Comparison of ENCODE assay signal across 22 cellular contexts in genomic region chr4:104795264-104795934, GRCh38.
A peak's percentile ranks its signal among the peaks of the same experiment; 100 is the strongest.
DNase-seq lines count a peak whose midpoint lies in the region; ATAC-seq lines count a peak whose summit lies in the region.
"Had no signal": no experiment of that assay in that cellular context is flagged by ENCODE, and none has a peak within 500 bp of the region (broad histone marks: within the 10 kb centered on the region; RNA-seq: fewer than 3 reads in every experiment).

No MANE protein-coding gene starts in this region.

- H3K27me3 Mint-ChIP-seq in immature natural killer cell (ENCODE audit: low read depth in 3 of 3), result peaks cover 0 to 7% (median 0%) of the 10 kb centered on the region in 3 donors
- H3K27me3 Mint-ChIP-seq: activated CD8-positive, alpha-beta T cell treated with anti-CD3 and anti-CD28 coated beads for 36 hours; activated naive CD4-positive, alpha-beta T cell treated with anti-CD3 and anti-CD28 coated beads, Interleukin-2, amount 10 ng/mL, durations not matched to agents 7 days and 5 days had no signal

- no peaks in the 10 kb centered on the region for H3K4me1 Mint-ChIP-seq in immature natural killer cell
- H3K4me1 Mint-ChIP-seq: activated B cell treated with CpG ODN at 0.5 μM for 24 hours; activated naive CD4-positive, alpha-beta T cell treated with anti-CD3 and anti-CD28 coated beads, Interleukin-2, amount 10 ng/mL, durations not matched to agents 7 days and 5 days; B cell had no signal

- H3K36me3 Mint-ChIP-seq in immature natural killer cell, result peaks cover 0 to 4% (median 4%) of the 10 kb centered on the region in 3 donors
- H3K36me3 Mint-ChIP-seq: activated naive CD4-positive, alpha-beta T cell treated with anti-CD3 and anti-CD28 coated beads, Interleukin-2, amount 10 ng/mL, durations not matched to agents 7 days and 5 days; naive thymus-derived CD8-positive, alpha-beta T cell had no signal

- H3K4me3 Mint-ChIP-seq in immature natural killer cell, result no peak overlapping the region
- H3K4me3 Mint-ChIP-seq: activated B cell treated with CpG ODN at 0.5 μM for 24 hours; activated CD8-positive, alpha-beta T cell treated with anti-CD3 and anti-CD28 coated beads for 36 hours; activated naive CD4-positive, alpha-beta T cell treated with anti-CD3 and anti-CD28 coated beads, Interleukin-2, amount 10 ng/mL, durations not matched to agents 7 days and 5 days; activated T-cell treated with anti-CD3 and anti-CD28 coated beads, Interleukin-2, amount 50 U/mL, for 24 hours; B cell; naive thymus-derived CD8-positive, alpha-beta T cell had no signal

- H3K27ac Mint-ChIP-seq in immature natural killer cell, result no peak overlapping the region
- H3K27ac Mint-ChIP-seq: activated B cell treated with CpG ODN at 0.5 μM for 24 hours; activated CD8-positive, alpha-beta T cell treated with anti-CD3 and anti-CD28 coated beads for 36 hours; activated naive CD4-positive, alpha-beta T cell treated with anti-CD3 and anti-CD28 coated beads, Interleukin-2, amount 10 ng/mL, durations not matched to agents 7 days and 5 days; activated T-cell treated with anti-CD3 and anti-CD28 coated beads, Interleukin-2, amount 50 U/mL, for 24 hours; B cell; naive thymus-derived CD8-positive, alpha-beta T cell had no signal

- peaks cover 0 to 5% (median 0%) of the 10 kb centered on the region in 6 donors for H3K9me3 Mint-ChIP-seq in immature natural killer cell
- H3K9me3 Mint-ChIP-seq: activated CD8-positive, alpha-beta T cell treated with anti-CD3 and anti-CD28 coated beads for 36 hours; activated naive CD4-positive, alpha-beta T cell treated with anti-CD3 and anti-CD28 coated beads, Interleukin-2, amount 10 ng/mL, durations not matched to agents 7 days and 5 days; activated T-cell treated with anti-CD3 and anti-CD28 coated beads, Interleukin-2, amount 50 U/mL, for 24 hours had no signal

- DNase-seq in NCI-H2029 treated with DMSO at 0.1 percent for 48 hours (lab: John Stamatoyannopoulos, UW), result peak; percentile 2
- no peak for DNase-seq in NCI-H2029 (lab: John Stamatoyannopoulos, UW)
- peak; percentile 24 for DNase-seq in NCI-H1105 treated with DMSO at 0.1 percent for 48 hours (lab: John Stamatoyannopoulos, UW)
- peak; percentile 5 for DNase-seq in medulla oblongata (ENCODE audit: extremely low spot score)
- DNase-seq in immature natural killer cell, result no peak
- DNase-seq: activated B cell treated with CpG ODN at 0.5 μM for 24 hours; activated CD8-positive, alpha-beta T cell treated with anti-CD3 and anti-CD28 coated beads for 36 hours; activated naive CD4-positive, alpha-beta T cell treated with anti-CD3 and anti-CD28 coated beads, Interleukin-2, amount 10 ng/mL, durations not matched to agents 7 days and 5 days; activated T-cell treated with anti-CD3 and anti-CD28 coated beads, Interleukin-2, amount 50 U/mL, for 24 hours; aorta; islet precursor cell; mesendoderm; naive thymus-derived CD8-positive, alpha-beta T cell; NCI-H2081 treated with DMSO at 0.1 percent for 48 hours; NCI-H510A treated with DMSO at 0.1 percent for 48 hours; PC-9; small intestine; stimulated activated CD4-positive, alpha-beta T cell treated with anti-CD3 and anti-CD28 coated beads, Interleukin-4, amount 100 ng/mL, for 4 hours had no signal

- peak; percentile 75 for ATAC-seq in GM21786 (IDR thresholded peaks at IDR 0.05; ENCODE audit: unreplicated experiment)
- no peak for ATAC-seq in GM18867 (IDR thresholded peaks at IDR 0.05; ENCODE audit: unreplicated experiment)
- ATAC-seq in HG02870 (IDR thresholded peaks at IDR 0.05; ENCODE audit: unreplicated experiment), result no peak
- ATAC-seq: activated CD8-positive, alpha-beta T cell treated with anti-CD3 and anti-CD28 coated beads for 36 hours had no signal

Comparison
In these comparisons a context has a peak if more than half of its experiments do, and no peak if none do; other contexts are left out.
1. DNase-seq: peak in NCI-H2029 treated with DMSO at 0.1 percent for 48 hours (single experiment), NCI-H1105 treated with DMSO at 0.1 percent for 48 hours (single experiment) and medulla oblongata (single experiment); none in NCI-H2029 (single experiment) and immature natural killer cell (0 of 3).